ENCODE assay signal across 19 cellular contexts in genomic region chr18:39742015-39742466, GRCh38.
DNase-seq lines count a peak whose midpoint lies in the region; ATAC-seq, FAIRE-seq and TF ChIP-seq lines count a peak whose summit lies in the region.
"Had no signal": no experiment of that assay in that cellular context is flagged by ENCODE, and none has a peak within 500 bp of the region (broad histone marks: within the 10 kb centered on the region; RNA-seq: fewer than 3 reads in every experiment).

No MANE protein-coding gene starts in this region.

- no peak for ATAC-seq in HG02852 (IDR thresholded peaks at IDR 0.05; ENCODE audit: unreplicated experiment)
- no peak for ATAC-seq in GM18909 (IDR thresholded peaks at IDR 0.05; ENCODE audit: poor library complexity, unreplicated experiment)
- ATAC-seq: left ventricle myocardium superior; natural killer cell treated with Interleukin-12 subunit alpha and Interleukin-12 subunit beta and Interleukin-15 and Interleukin-18, amount 100 ng/mL, for 72 hours; sciatic nerve had no signal

- H3K4me3 Mint-ChIP-seq in activated CD4-positive, alpha-beta memory T cell treated with anti-CD3 and anti-CD28 coated beads for 36 hours, result no peak overlapping the region
- H3K4me3 Mint-ChIP-seq: B cell; natural killer cell treated with Interleukin-12 subunit alpha and Interleukin-12 subunit beta and Interleukin-15 and Interleukin-18, amount 100 ng/mL, for 72 hours had no signal

- no peaks in the 10 kb centered on the region for H3K36me3 Mint-ChIP-seq in activated CD4-positive, alpha-beta memory T cell treated with anti-CD3 and anti-CD28 coated beads for 36 hours

- DNase-seq in NCI-H2107 (lab: John Stamatoyannopoulos, UW), result peak; percentile 67
- peak; percentile 96 to 98 for DNase-seq in SHP77 (lab: John Stamatoyannopoulos, UW)
- no peak for DNase-seq in HCEC 1CT
- no peak for DNase-seq in activated CD4-positive, alpha-beta memory T cell treated with anti-CD3 and anti-CD28 coated beads for 36 hours
- DNase-seq: activated gamma-delta T cell; caudate nucleus; left ventricle myocardium superior; stimulated activated naive CD4-positive, alpha-beta T cell treated with Interleukin-2 at 50 U/mL for 16 hours had no signal

- peak; percentile 38 for FAIRE-seq in islet of Langerhans (lab: Jason Lieb, UNC)
- FAIRE-seq: endometrium, GM12892, H1, RCC 7860 had no signal

- H3K27ac ChIP-seq in HEK293 (ENCODE audit: extremely low read depth, low read depth, low read length), result no peak overlapping the region

- POLR2A ChIA-PET in HEK293 (lab: Yijun Ruan, JAX), result no interaction called here
- POLR2A ChIA-PET in activated CD4-positive, alpha-beta memory T cell treated with anti-CD3 and anti-CD28 coated beads for 36 hours (lab: Charles Lee), result no interaction called here

- H3K4me3 ChIP-seq in HEK293 (ENCODE audit: low read depth, low read length), result no peak overlapping the region

- H3K9me3 Mint-ChIP-seq in activated CD4-positive, alpha-beta memory T cell treated with anti-CD3 and anti-CD28 coated beads for 36 hours, result peaks cover 7% of the 10 kb centered on the region

- H3K9me3 ChIP-seq in HEK293 (ENCODE audit: control insufficient read depth, insufficient read depth, low read depth, low read length), result no peaks in the 10 kb centered on the region

- H3K4me1 ChIP-seq in HEK293 (ENCODE audit: control insufficient read depth, insufficient read depth, low read length), result peaks cover 5% of the 10 kb centered on the region; the same call in 1 of the 2 replicates

- intact Hi-C loops in activated CD4-positive, alpha-beta memory T cell treated with anti-CD3 and anti-CD28 coated beads for 36 hours (cut with micrococcal nuclease), result no loop called here

- no peak for TF ChIP-seq CTCF in HEK293 (tag by site-specific recombination; IDR thresholded peaks at IDR 0.05)

- no peaks in the 10 kb centered on the region for H3K4me1 Mint-ChIP-seq in activated CD4-positive, alpha-beta memory T cell treated with anti-CD3 and anti-CD28 coated beads for 36 hours (ENCODE audit: low read depth)
- H3K4me1 Mint-ChIP-seq: B cell had no signal

- H3K36me3 ChIP-seq in HEK293 (ENCODE audit: control insufficient read depth in 2 of 2, insufficient read depth in 1 of 2, low read length in 2 of 2), result no peaks in the 10 kb centered on the region

- no peak overlapping the region for H3K27ac Mint-ChIP-seq in activated CD4-positive, alpha-beta memory T cell treated with anti-CD3 and anti-CD28 coated beads for 36 hours
- H3K27ac Mint-ChIP-seq: B cell; natural killer cell treated with Interleukin-12 subunit alpha and Interleukin-12 subunit beta and Interleukin-15 and Interleukin-18, amount 100 ng/mL, for 72 hours had no signal

- no peaks in the 10 kb centered on the region for H3K27me3 Mint-ChIP-seq in activated CD4-positive, alpha-beta memory T cell treated with anti-CD3 and anti-CD28 coated beads for 36 hours
- H3K27me3 Mint-ChIP-seq: B cell; natural killer cell treated with Interleukin-12 subunit alpha and Interleukin-12 subunit beta and Interleukin-15 and Interleukin-18, amount 100 ng/mL, for 72 hours had no signal

- CTCF ChIA-PET in HEK293 (lab: Yijun Ruan, JAX), result interaction anchor here (0.7 kb wide), 3 partner anchors 55 to 1260 kb away, joined by 3 read pairs; no protein-coding TSS in a partner anchor
- CTCF ChIA-PET in activated CD4-positive, alpha-beta memory T cell treated with anti-CD3 and anti-CD28 coated beads for 36 hours (lab: Charles Lee), result no interaction called here

TF ChIP-seq in HEK293, 187 proteins besides CTCF, POLR2A, EP300 and RAD21 (continues in another document):
- no peak for TF ChIP-seq ZBTB1 (tag by site-specific recombination; IDR thresholded peaks at IDR 0.05)
- TF ChIP-seq ZNF629 (tag by site-specific recombination; IDR thresholded peaks at IDR 0.05), result no peak
- TF ChIP-seq ZNF280C (tag by site-specific recombination; IDR thresholded peaks at IDR 0.05), result no peak
- TF ChIP-seq MZF1 (tag by site-specific recombination; IDR thresholded peaks at IDR 0.05; ENCODE audit: borderline replicate concordance), result peak; percentile 75; the same call in 1 of the 2 replicates
- peak; percentile 69; the same call in 1 of the 2 replicates for TF ChIP-seq TSHZ1 (tag by site-specific recombination; IDR thresholded peaks at IDR 0.05; ENCODE audit: borderline replicate concordance)
- TF ChIP-seq ZBTB17 (tag by site-specific recombination; IDR thresholded peaks at IDR 0.05), result peak; percentile 33; the same call in 1 of the 2 replicates
- no peak for TF ChIP-seq ZNF677 (tag by site-specific recombination; IDR thresholded peaks at IDR 0.05)
- TF ChIP-seq ZNF843 (tag by site-specific recombination; IDR thresholded peaks at IDR 0.05), result peak; percentile 82
- TF ChIP-seq ELK4 (IDR thresholded peaks at IDR 0.05; ENCODE audit: borderline replicate concordance, low read depth, low read length), result no peak
- TF ChIP-seq ZNF658 (tag by site-specific recombination; IDR thresholded peaks at IDR 0.05), result no peak
- TF ChIP-seq ZNF23 (tag by site-specific recombination; IDR thresholded peaks at IDR 0.05; ENCODE audit: borderline replicate concordance), result no peak
- no peak for TF ChIP-seq ZNF624 (tag by site-specific recombination; IDR thresholded peaks at IDR 0.05)
- TF ChIP-seq HIC1 (tag by site-specific recombination; IDR thresholded peaks at IDR 0.05), result no peak
- no peak for TF ChIP-seq ZFP3 (tag by site-specific recombination; IDR thresholded peaks at IDR 0.05; ENCODE audit: low read depth)
- no peak for TF ChIP-seq ZNF837 (tag by site-specific recombination; IDR thresholded peaks at IDR 0.05)
- TF ChIP-seq ZNF610 (tag by site-specific recombination; IDR thresholded peaks at IDR 0.05; ENCODE audit: borderline replicate concordance), result no peak

Comparison
In these comparisons a context has a peak if more than half of its experiments do, and no peak if none do; other contexts are left out.
1. DNase-seq: peak in NCI-H2107 (single experiment) and SHP77 (2 of 2); none in HCEC 1CT (single experiment) and activated CD4-positive, alpha-beta memory T cell treated with anti-CD3 and anti-CD28 coated beads for 36 hours (single experiment).